ENCODE assay signal across 8 cellular contexts in the genomic region with DNA sequence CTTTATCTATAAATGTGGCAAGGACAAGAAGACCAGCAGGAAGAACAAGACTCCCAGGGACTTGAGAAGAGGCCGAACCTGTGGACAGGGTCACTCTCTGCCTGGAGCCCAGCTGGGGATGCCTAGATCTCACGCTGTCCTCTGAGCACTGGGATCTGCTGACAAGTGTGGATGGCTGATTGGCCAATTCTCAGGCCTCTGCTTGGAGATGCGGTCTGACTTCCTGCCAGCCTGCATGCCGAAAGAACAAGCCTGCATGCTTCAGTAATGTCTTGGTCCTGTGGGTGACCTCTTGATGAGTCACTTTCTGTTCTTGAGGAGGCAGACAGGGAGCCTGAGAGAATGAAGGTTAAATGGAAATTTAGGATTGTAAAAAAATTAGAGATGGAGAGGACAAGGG.
DNase-seq lines count a peak whose midpoint lies in the region; ATAC-seq and TF ChIP-seq lines count a peak whose summit lies in the region.

No MANE protein-coding gene starts in this region.

- peaks cover 37% of the 10 kb centered on the region for H3K79me2 ChIP-seq in parathyroid adenoma

- H3K27me3 ChIP-seq in body of pancreas (no peaks in the 10 kb centered on the region), parathyroid adenoma (ENCODE audit: control insufficient read depth, insufficient read depth, low read length) (no peaks in the 10 kb centered on the region), suprapubic skin (no peaks in the 10 kb centered on the region)

- ATAC-seq in GM18511 (IDR thresholded peaks at IDR 0.05; ENCODE audit: unreplicated experiment) (peak; percentile 82), HG03442 (IDR thresholded peaks at IDR 0.05; ENCODE audit: unreplicated experiment) (peak; percentile 71), body of pancreas (peak; percentile 60)

- intact Hi-C loops in body of pancreas (cut with DNase I): no loop called here

- H3K4me3 ChIP-seq in body of pancreas: no peak overlapping the region
- H3K4me3 ChIP-seq in parathyroid adenoma (ENCODE audit: low read depth, low read length): no peak overlapping the region
- H3K4me3 ChIP-seq in suprapubic skin: no peak overlapping the region

- H3K27ac ChIP-seq in body of pancreas (no peak overlapping the region), parathyroid adenoma (peak overlapping the region; percentile 80), suprapubic skin (no peak overlapping the region)

- no peak overlapping the region for H3K4me2 ChIP-seq in parathyroid adenoma (ENCODE audit: low read length)

- TF ChIP-seq CTCF in body of pancreas (IDR thresholded peaks at IDR 0.05) (no peak), parathyroid adenoma (IDR thresholded peaks at IDR 0.05) (no peak), GM20000 (IDR thresholded peaks at IDR 0.05; ENCODE audit: extremely low read depth, missing control alignments) (no peak), suprapubic skin (IDR thresholded peaks at IDR 0.05) (no peak)

- H3K9ac ChIP-seq in parathyroid adenoma: no peak overlapping the region

- no peak for TF ChIP-seq EP300 in suprapubic skin (IDR thresholded peaks at IDR 0.05)

- H3K9me3 ChIP-seq in body of pancreas (no peaks in the 10 kb centered on the region), parathyroid adenoma (ENCODE audit: control insufficient read depth, low read length) (no peaks in the 10 kb centered on the region), suprapubic skin (no peaks in the 10 kb centered on the region)

- no peak overlapping the region for H2AFZ ChIP-seq in parathyroid adenoma

- WGBS in body of pancreas, 2 donors: 75 to 76% methylated on average over 3 to 4 of the region's 4 CpGs
- 65% methylated on average over 4 of the region's 4 CpGs for WGBS in suprapubic skin

- no peak for TF ChIP-seq POLR2A in body of pancreas (IDR thresholded peaks at IDR 0.05)
- no peak for TF ChIP-seq POLR2A in suprapubic skin (IDR thresholded peaks at IDR 0.05)

- H3K36me3 ChIP-seq in body of pancreas (replicated peaks in 1 of 2; ENCODE audit: insufficient read depth in 1 of 2, low read depth in 2 of 2): no peaks in the 10 kb centered on the region
- no peaks in the 10 kb centered on the region for H3K36me3 ChIP-seq in parathyroid adenoma (ENCODE audit: control insufficient read depth, insufficient read depth, low read length)
- no peaks in the 10 kb centered on the region for H3K36me3 ChIP-seq in suprapubic skin

- H3K4me1 ChIP-seq in body of pancreas (no peaks in the 10 kb centered on the region), parathyroid adenoma (peaks cover 17% of the 10 kb centered on the region), suprapubic skin (no peaks in the 10 kb centered on the region)

- peak in 3 of 4 donors; percentile 21 to 60 (median 43) for DNase-seq in body of pancreas
- no peak for DNase-seq in GM19240 (ENCODE audit: insufficient read length, low spot score)
- no peak for DNase-seq in GM20000 (ENCODE audit: low spot score)
- no peak for DNase-seq in suprapubic skin (ENCODE audit: low spot score in 2 of 2)
- no peak for DNase-seq in mesenteric fat pad (ENCODE audit: low spot score)

Comparison
In these comparisons a context has a peak if more than half of its experiments do, and no peak if none do; other contexts are left out.
1. DNase-seq: peak in body of pancreas (3 of 4); none in GM19240 (single experiment), GM20000 (single experiment), suprapubic skin (0 of 2) and mesenteric fat pad (single experiment).
2. Peak in every context shown above with its lines, with median percentiles within 50 percentile points of each other: ATAC-seq.